2 cellular contexts compared by ENCODE assay signal in the genomic region with DNA sequence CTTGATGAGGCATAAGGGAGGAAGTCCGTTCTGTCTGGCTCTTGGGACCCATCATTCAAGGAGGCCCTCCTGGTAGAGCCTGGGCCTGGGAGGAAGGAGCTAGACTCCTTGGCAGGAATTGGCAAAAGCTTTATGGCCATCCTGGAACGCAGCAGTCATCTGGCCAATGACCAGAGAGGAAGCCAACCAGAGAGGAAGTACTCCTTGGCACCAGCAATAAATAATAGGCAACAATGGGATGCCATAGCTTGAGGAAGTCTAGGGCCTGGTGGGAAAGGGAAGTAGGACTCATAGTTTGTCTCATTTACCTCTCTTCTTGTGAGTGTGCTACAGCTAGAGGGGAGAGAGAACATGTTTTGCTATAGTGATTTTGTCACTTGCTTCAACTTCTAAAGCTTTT.
TF ChIP-seq lines count a peak whose summit lies in the region.

No MANE protein-coding gene starts in this region.

TF ChIP-seq in HepG2, 621 proteins besides CTCF, POLR2A, EP300 and RAD21:
- TF ChIP-seq KLF15 (CRISPR knock-in tag; IDR thresholded peaks at IDR 0.05; ENCODE audit: borderline replicate concordance), result no peak
- TF ChIP-seq ZNF552 (CRISPR knock-in tag; IDR thresholded peaks at IDR 0.05; ENCODE audit: borderline replicate concordance), result no peak
- no peak for TF ChIP-seq YEATS2 (CRISPR knock-in tag; IDR thresholded peaks at IDR 0.05; ENCODE audit: borderline replicate concordance)
- no peak for TF ChIP-seq ZNF30 (CRISPR knock-in tag; IDR thresholded peaks at IDR 0.05)
- TF ChIP-seq ZNF331 (CRISPR knock-in tag; IDR thresholded peaks at IDR 0.05), result no peak
TF ChIP-seq in HepG2: peak in this region for 0.

TF ChIP-seq in GM23338, 12 proteins besides CTCF, POLR2A, EP300 and RAD21:
- TF ChIP-seq STAT1 (IDR thresholded peaks at IDR 0.05; ENCODE audit: unreplicated experiment) (no peak), REST (IDR thresholded peaks at IDR 0.05; ENCODE audit: unreplicated experiment) (no peak), EZH2phosphoT487 (IDR thresholded peaks at IDR 0.05; ENCODE audit: unreplicated experiment) (no peak), ZNF114 (CRISPR knock-in tag; IDR thresholded peaks at IDR 0.05) (no peak), NANOG (IDR thresholded peaks at IDR 0.05; ENCODE audit: borderline replicate concordance) (no peak)
- TF ChIP-seq, protein P1, sequence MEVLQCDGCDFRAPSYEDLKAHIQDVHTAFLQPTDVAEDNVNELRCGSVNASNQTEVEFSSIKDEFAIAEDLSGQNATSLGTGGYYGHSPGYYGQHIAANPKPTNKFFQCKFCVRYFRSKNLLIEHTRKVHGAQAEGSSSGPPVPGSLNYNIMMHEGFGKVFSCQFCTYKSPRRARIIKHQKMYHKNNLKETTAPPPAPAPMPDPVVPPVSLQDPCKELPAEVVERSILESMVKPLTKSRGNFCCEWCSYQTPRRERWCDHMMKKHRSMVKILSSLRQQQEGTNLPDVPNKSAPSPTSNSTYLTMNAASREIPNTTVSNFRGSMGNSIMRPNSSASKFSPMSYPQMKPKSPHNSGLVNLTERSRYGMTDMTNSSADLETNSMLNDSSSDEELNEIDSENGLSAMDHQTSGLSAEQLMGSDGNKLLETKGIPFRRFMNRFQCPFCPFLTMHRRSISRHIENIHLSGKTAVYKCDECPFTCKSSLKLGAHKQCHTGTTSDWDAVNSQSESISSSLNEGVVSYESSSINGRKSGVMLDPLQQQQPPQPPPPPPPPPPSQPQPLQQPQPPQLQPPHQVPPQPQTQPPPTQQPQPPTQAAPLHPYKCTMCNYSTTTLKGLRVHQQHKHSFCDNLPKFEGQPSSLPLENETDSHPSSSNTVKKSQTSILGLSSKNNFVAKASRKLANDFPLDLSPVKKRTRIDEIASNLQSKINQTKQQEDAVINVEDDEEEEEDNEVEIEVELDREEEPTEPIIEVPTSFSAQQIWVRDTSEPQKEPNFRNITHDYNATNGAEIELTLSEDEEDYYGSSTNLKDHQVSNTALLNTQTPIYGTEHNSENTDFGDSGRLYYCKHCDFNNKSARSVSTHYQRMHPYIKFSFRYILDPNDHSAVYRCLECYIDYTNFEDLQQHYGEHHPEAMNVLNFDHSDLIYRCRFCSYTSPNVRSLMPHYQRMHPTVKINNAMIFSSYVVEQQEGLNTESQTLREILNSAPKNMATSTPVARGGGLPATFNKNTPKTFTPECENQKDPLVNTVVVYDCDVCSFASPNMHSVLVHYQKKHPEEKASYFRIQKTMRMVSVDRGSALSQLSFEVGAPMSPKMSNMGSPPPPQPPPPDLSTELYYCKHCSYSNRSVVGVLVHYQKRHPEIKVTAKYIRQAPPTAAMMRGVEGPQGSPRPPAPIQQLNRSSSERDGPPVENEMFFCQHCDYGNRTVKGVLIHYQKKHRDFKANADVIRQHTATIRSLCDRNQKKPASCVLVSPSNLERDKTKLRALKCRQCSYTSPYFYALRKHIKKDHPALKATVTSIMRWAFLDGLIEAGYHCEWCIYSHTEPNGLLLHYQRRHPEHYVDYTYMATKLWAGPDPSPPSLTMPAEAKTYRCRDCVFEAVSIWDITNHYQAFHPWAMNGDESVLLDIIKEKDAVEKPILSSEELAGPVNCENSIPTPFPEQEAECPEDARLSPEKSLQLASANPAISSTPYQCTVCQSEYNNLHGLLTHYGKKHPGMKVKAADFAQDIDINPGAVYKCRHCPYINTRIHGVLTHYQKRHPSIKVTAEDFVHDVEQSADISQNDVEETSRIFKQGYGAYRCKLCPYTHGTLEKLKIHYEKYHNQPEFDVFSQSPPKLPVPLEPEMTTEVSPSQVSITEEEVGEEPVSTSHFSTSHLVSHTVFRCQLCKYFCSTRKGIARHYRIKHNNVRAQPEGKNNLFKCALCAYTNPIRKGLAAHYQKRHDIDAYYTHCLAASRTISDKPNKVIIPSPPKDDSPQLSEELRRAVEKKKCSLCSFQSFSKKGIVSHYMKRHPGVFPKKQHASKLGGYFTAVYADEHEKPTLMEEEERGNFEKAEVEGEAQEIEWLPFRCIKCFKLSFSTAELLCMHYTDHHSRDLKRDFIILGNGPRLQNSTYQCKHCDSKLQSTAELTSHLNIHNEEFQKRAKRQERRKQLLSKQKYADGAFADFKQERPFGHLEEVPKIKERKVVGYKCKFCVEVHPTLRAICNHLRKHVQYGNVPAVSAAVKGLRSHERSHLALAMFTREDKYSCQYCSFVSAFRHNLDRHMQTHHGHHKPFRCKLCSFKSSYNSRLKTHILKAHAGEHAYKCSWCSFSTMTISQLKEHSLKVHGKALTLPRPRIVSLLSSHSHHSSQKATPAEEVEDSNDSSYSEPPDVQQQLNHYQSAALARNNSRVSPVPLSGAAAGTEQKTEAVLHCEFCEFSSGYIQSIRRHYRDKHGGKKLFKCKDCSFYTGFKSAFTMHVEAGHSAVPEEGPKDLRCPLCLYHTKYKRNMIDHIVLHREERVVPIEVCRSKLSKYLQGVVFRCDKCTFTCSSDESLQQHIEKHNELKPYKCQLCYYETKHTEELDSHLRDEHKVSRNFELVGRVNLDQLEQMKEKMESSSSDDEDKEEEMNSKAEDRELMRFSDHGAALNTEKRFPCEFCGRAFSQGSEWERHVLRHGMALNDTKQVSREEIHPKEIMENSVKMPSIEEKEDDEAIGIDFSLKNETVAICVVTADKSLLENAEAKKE (CRISPR knock-in tag; IDR thresholded peaks at IDR 0.05), result no peak
